Comparison of ENCODE assay signal across 18 cellular contexts in the genomic region with DNA sequence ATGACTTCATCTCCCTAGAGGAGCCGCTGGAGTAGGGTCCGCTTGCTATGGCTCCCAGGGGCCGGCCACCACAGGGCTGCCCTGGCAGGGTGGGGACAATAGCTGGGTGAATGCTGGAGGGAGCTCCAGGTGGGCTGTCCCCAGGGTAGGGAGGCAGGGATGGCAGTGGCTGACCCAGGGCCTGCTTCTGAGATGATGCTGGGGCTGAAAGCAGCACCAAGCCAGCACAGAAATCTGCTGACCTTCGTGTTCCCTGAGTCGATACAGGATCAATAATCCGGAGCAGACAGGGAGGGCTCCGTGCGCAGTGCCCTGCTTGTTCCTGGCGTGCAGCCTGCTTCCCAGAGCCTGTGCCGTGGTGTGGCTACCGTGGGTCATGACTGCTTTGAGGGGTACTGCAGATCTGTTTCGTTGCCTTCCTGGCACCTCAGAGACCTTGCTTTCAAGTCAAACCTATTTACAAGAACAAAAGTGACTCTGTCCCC. TPM values are rescaled to one million over a fixed set of nuclear protein-coding genes. Genes with fewer than 3 reads are reported as not detected.
DNase-seq lines count a peak whose midpoint lies in the region; ATAC-seq, FAIRE-seq and TF ChIP-seq lines count a peak whose summit lies in the region.
"Had no signal": no experiment of that assay in that cellular context is flagged by ENCODE, and none has a peak within 500 bp of the region (broad histone marks: within the 10 kb centered on the region; RNA-seq: fewer than 3 reads in every experiment).

No MANE protein-coding gene starts in this region.

- H3K27me3 ChIP-seq in SJSA1 (replicated peaks): no peaks in the 10 kb centered on the region
- H3K27me3 ChIP-seq in HepG2 (ENCODE audit: control insufficient read depth in 1 of 2, insufficient read depth in 2 of 2, low read length in 2 of 2): peaks cover 6 to 52% of the 10 kb centered on the region in 2 experiments
- H3K27me3 ChIP-seq in CD8-positive, alpha-beta memory T cell (ENCODE audit: insufficient read depth, low read length, poor library complexity, severe bottlenecking): no peaks in the 10 kb centered on the region
- H3K27me3 ChIP-seq: BE2C had no signal

- CTCF ChIA-PET in HepG2 (lab: Yijun Ruan, JAX; ENCODE audit: low intra/inter-chr PET ratio, low total read pairs): no interaction called here
- CTCF ChIA-PET in CD8-positive, alpha-beta memory T cell (lab: Charles Lee): interaction anchor here (1.2 kb wide), 1 partner anchor 22 kb away, joined by 4 read pairs; no protein-coding TSS in a partner anchor

- no TSS peak for BruUV-seq in HepG2 (replicated peaks; lab: Mats Ljungman, UMichigan)

- H3K27me3 Mint-ChIP-seq in CD8-positive, alpha-beta memory T cell: no peaks in the 10 kb centered on the region
- H3K27me3 Mint-ChIP-seq: CD4-positive, alpha-beta memory T cell had no signal

- WGBS in HepG2 (ENCODE audit: low lambda C conversion rate): no CpG with 5 or more reads among the region's 12 CpGs

- H3K9me3 ChIP-seq in SJSA1 (replicated peaks) (no peaks in the 10 kb centered on the region), HepG2 (ENCODE audit: low read length) (no peaks in the 10 kb centered on the region)
- no peaks in the 10 kb centered on the region for H3K9me3 ChIP-seq in CD8-positive, alpha-beta memory T cell (ENCODE audit: low read length)
- H3K9me3 ChIP-seq: BE2C had no signal

- no peak for TF ChIP-seq POLR2A in HepG2 (IDR thresholded peaks at IDR 0.05; ENCODE audit: insufficient read depth in 1 of 2, low read depth in 2 of 2, low read length in 2 of 2)

- H3K27ac Mint-ChIP-seq in CD8-positive, alpha-beta memory T cell: no peak overlapping the region
- H3K27ac Mint-ChIP-seq: H9 had no signal

- FAIRE-seq in HepG2 (lab: Jason Lieb, UNC): no peak
- FAIRE-seq: A204.1 had no signal

- H3K9me3 Mint-ChIP-seq in CD8-positive, alpha-beta memory T cell: no peaks in the 10 kb centered on the region
- H3K9me3 Mint-ChIP-seq: CD14-positive monocyte; CD4-positive, alpha-beta memory T cell; H9 had no signal

- no peak; the same call in 2 of the 3 replicates for ATAC-seq in HepG2
- no peak for ATAC-seq in HG02588 (IDR thresholded peaks at IDR 0.05; ENCODE audit: unreplicated experiment)

- TF ChIP-seq EP300 in HepG2 (IDR thresholded peaks at IDR 0.05; ENCODE audit: low read depth in 2 of 2, low read length in 2 of 2) (no peak), HepG2 (CRISPR knock-in tag; IDR thresholded peaks at IDR 0.05; ENCODE audit: borderline replicate concordance) (no peak)

- intact Hi-C loops in HepG2 (cut with micrococcal nuclease; ENCODE audit: unreplicated experiment) (no loop called here), posterior vena cava (cut with DNase I) (no loop called here)

- H3K36me3 Mint-ChIP-seq in CD8-positive, alpha-beta memory T cell: peaks cover 9 to 84% (median 11%) of the 10 kb centered on the region in 3 donors

- H3K4me2 ChIP-seq in HepG2 (ENCODE audit: low read depth, low read length): no peak overlapping the region
- H3K4me2 ChIP-seq: KMS-11 had no signal

- POLR2A ChIA-PET in HepG2 (lab: Yijun Ruan, JAX): no interaction called here
- POLR2A ChIA-PET in CD8-positive, alpha-beta memory T cell (lab: Charles Lee): no interaction called here

- no peak overlapping the region for H2AFZ ChIP-seq in HepG2 (ENCODE audit: low read length)

- no peak overlapping the region for H3K9ac ChIP-seq in HepG2 (ENCODE audit: insufficient read depth, low read depth, low read length)
- H3K9ac ChIP-seq: KMS-11 had no signal

- H3K27ac ChIP-seq in SJSA1: peak overlapping the region; percentile 60; the same call in 1 of the 2 replicates
- H3K27ac ChIP-seq in HepG2 (ENCODE audit: extremely low read length, insufficient read depth, low read length): no peak overlapping the region
- no peak overlapping the region for H3K27ac ChIP-seq in CD8-positive, alpha-beta memory T cell (ENCODE audit: low read depth, low read length)
- H3K27ac ChIP-seq: KMS-11 had no signal

- H3K4me1 ChIP-seq in SJSA1 (replicated peaks) (peaks cover 53% of the 10 kb centered on the region), HepG2 (ENCODE audit: insufficient read depth, low read length) (no peaks in the 10 kb centered on the region)
- H3K4me1 ChIP-seq in CD8-positive, alpha-beta memory T cell (ENCODE audit: insufficient read depth, low read length): no peaks in the 10 kb centered on the region
- H3K4me1 ChIP-seq: BE2C had no signal

- no peak overlapping the region for H3K4me3 Mint-ChIP-seq in CD8-positive, alpha-beta memory T cell
- H3K4me3 Mint-ChIP-seq: CD14-positive monocyte, H9 had no signal

- H3K4me1 Mint-ChIP-seq in CD8-positive, alpha-beta memory T cell: no peaks in the 10 kb centered on the region
- H3K4me1 Mint-ChIP-seq: CD4-positive, alpha-beta memory T cell had no signal

- H3K79me2 ChIP-seq in HepG2 (ENCODE audit: insufficient read depth, low read length): no peaks in the 10 kb centered on the region

- TF ChIP-seq CTCF in HepG2 (CRISPR knock-in tag; IDR thresholded peaks at IDR 0.05): no peak

- H3K36me3 ChIP-seq in SJSA1 (peaks cover 6% of the 10 kb centered on the region; the same call in 1 of the 2 replicates), HepG2 (replicated peaks in 1 of 2; ENCODE audit: control insufficient read depth in 1 of 2, insufficient read depth in 2 of 2, low read length in 2 of 2) (no peaks in the 10 kb centered on the region)
- H3K36me3 ChIP-seq in CD8-positive, alpha-beta memory T cell (ENCODE audit: insufficient read depth, low read length): no peaks in the 10 kb centered on the region

- no peak for DNase-seq in SJSA1 (ENCODE audit: low read depth in 1 of 2, low spot score in 2 of 2)
- DNase-seq in HepG2 (ENCODE audit: low spot score): no peak
- DNase-seq in posterior vena cava (ENCODE audit: low spot score): peak; percentile 78
- DNase-seq in activated gamma-delta T cell (lab: John Stamatoyannopoulos, UW): no peak
- DNase-seq in HT-29 (ENCODE audit: low spot score): no peak
- DNase-seq in CD8-positive, alpha-beta memory T cell: no peak
- DNase-seq: ACHN; BE2C; Calu3; CD4-positive, alpha-beta memory T cell; DMS79 treated with DMSO at 0.1 percent for 48 hours; GF-D8; GOT3; H9 had no signal

- in situ Hi-C loops in HepG2 (cut with HindIII; ENCODE audit: extremely low pct_ligation_motif_present, low pct_unique_long_range_greater_than_20kb): no loop called here

- H4K20me1 ChIP-seq in HepG2 (ENCODE audit: insufficient read depth, low read length): no peaks in the 10 kb centered on the region

- TF ChIP-seq RAD21 in HepG2 (CRISPR knock-in tag; IDR thresholded peaks at IDR 0.05): no peak

- no peak overlapping the region for H3K4me3 ChIP-seq in SJSA1
- no peak overlapping the region for H3K4me3 ChIP-seq in HepG2 (replicated peaks in 1 of 3; ENCODE audit: insufficient read depth in 1 of 3, low read depth in 2 of 3, low read length in 3 of 3)
- no peak overlapping the region for H3K4me3 ChIP-seq in CD8-positive, alpha-beta memory T cell (ENCODE audit: low read length)

TF ChIP-seq in HepG2, 621 proteins besides CTCF, POLR2A, EP300 and RAD21:
- TF ChIP-seq KAT2B (IDR thresholded peaks at IDR 0.05; ENCODE audit: borderline replicate concordance, low read depth, low read length) (peak; percentile 49; the same call in 1 of the 2 replicates), ADNP (CRISPR knock-in tag; IDR thresholded peaks at IDR 0.05) (no peak)

RNA-seq across cellular contexts. Expression of a gene that starts 34.0 kb away (rescaled TPM):
- total RNA-seq in SJSA1 (2014; rRNA removed; shearing (Covaris generic)): not detected in 2 replicates
- total RNA-seq in HepG2 (2016; rRNA removed; fragmentation: Illumina TruSeq; extraction: Trizol) (7.9 and 14.2 TPM in 2 replicates), posterior vena cava (10 to 100 TPM; 21.1 to 24.4 TPM)
- 9.4 and 9.9 TPM in 2 replicates for total RNA-seq in HepG2 (2016; cell fraction: cytosol; rRNA removed; fragmentation: Illumina TruSeq; extraction: Trizol; ENCODE audit: low read depth)
- 10.8 and 14.1 TPM in 2 replicates for total RNA-seq in HepG2 (2016; cell fraction: insoluble cytoplasmic fraction; rRNA removed; fragmentation: Illumina TruSeq; extraction: Trizol)
- 8.0 and 8.6 TPM in 2 replicates for total RNA-seq in HepG2 (2016; cell fraction: membrane; rRNA removed; fragmentation: Illumina TruSeq; extraction: Trizol)
- 5.1 and 9.3 TPM in 2 replicates for total RNA-seq in HepG2 (2016; cell fraction: nucleus; rRNA removed; fragmentation: Illumina TruSeq; extraction: Trizol)
- polyA plus RNA-seq in HepG2 (2011; rRNA removed): 26.9 and 27.0 TPM in 2 replicates
- 15.9 and 30.0 TPM in 2 replicates for polyA plus RNA-seq in HepG2 (2011; cell fraction: cytosol; rRNA removed)
- 16.3 and 18.8 TPM in 2 replicates for polyA plus RNA-seq in HepG2 (2011; cell fraction: nucleus; rRNA removed)
- 14.9 and 18.1 TPM in 2 replicates for polyA plus RNA-seq in HepG2 (2012)
- 7.3 and 9.3 TPM in 2 replicates for polyA plus RNA-seq in HepG2 (2016; cell fraction: cytosol; fragmentation: Illumina TruSeq; extraction: Trizol; ENCODE audit: low read depth)
- polyA plus RNA-seq in HepG2 (2016; cell fraction: insoluble cytoplasmic fraction; fragmentation: Illumina TruSeq; extraction: Trizol; ENCODE audit: low read depth): 5.5 and 6.2 TPM in 2 replicates
- 4.6 and 6.5 TPM in 2 replicates for polyA plus RNA-seq in HepG2 (2016; cell fraction: membrane; fragmentation: Illumina TruSeq; extraction: Trizol; ENCODE audit: low read depth)
- polyA plus RNA-seq in HepG2 (2016; cell fraction: nucleus; fragmentation: Illumina TruSeq; extraction: Trizol; ENCODE audit: insufficient read depth, low read depth): 9.5 and 10.5 TPM in 2 replicates
- 10.8 TPM in 1 of 2 replicates, not detected in the other for polyA minus RNA-seq in HepG2 (2011; rRNA and poly(A)+ RNA removed; ENCODE audit: low replicate concordance)
- polyA minus RNA-seq in HepG2 (2011; cell fraction: cytosol; rRNA and poly(A)+ RNA removed): 6.5 and 7.7 TPM in 2 replicates
- polyA minus RNA-seq in HepG2 (2011; cell fraction: nucleus; rRNA and poly(A)+ RNA removed): 0.77 and 1.7 TPM in 2 replicates
- total RNA-seq in HT-29 (2014; rRNA removed; shearing (Covaris generic)): 58.5 and 71.8 TPM in 2 replicates
- not detected for total RNA-seq in CD8-positive, alpha-beta memory T cell
- polyA plus RNA-seq in CD8-positive, alpha-beta memory T cell: not detected
- total RNA-seq: Calu3; CD4-positive, alpha-beta memory T cell had no signal
- polyA plus RNA-seq: CD14-positive monocyte; CD4-positive, alpha-beta memory T cell had no signal
